Comparison of ENCODE assay signal across 6 cellular contexts in genomic region chr19:2235396-2236284, GRCh38. TPM values are rescaled to one million over a fixed set of nuclear protein-coding genes. Genes with fewer than 3 reads are reported as not detected.
DNase-seq lines count a peak whose midpoint lies in the region; ATAC-seq lines count a peak whose summit lies in the region.
"Had no signal": no experiment of that assay in that cellular context is flagged by ENCODE, and none has a peak within 500 bp of the region (broad histone marks: within the 10 kb centered on the region; RNA-seq: fewer than 3 reads in every experiment).

No MANE protein-coding gene starts in this region.

- H3K4me3 ChIP-seq in mesodermal cell (ENCODE audit: extremely low read depth, insufficient read depth, low read length, poor library complexity, severe bottlenecking): peak overlapping the region; percentile 99

- H3K36me3 Mint-ChIP-seq in activated naive CD4-positive, alpha-beta T cell treated with anti-CD3 and anti-CD28 coated beads, Interleukin-2, amount 50 U/mL, for 72 hours: peaks cover 42% of the 10 kb centered on the region in 2 donors

- peaks cover 53% of the 10 kb centered on the region for H3K36me3 ChIP-seq in mesodermal cell (ENCODE audit: control insufficient read depth, insufficient read depth, low read length)

- H3K4me1 ChIP-seq in mesodermal cell (ENCODE audit: control insufficient read depth, insufficient read depth, low read length, poor library complexity, severe bottlenecking): peaks cover 26% of the 10 kb centered on the region

- DNase-seq in HT-29 (ENCODE audit: low spot score) (peak; percentile 54), globus pallidus (ENCODE audit: low spot score) (no peak)
- DNase-seq in activated naive CD4-positive, alpha-beta T cell treated with anti-CD3 and anti-CD28 coated beads, Interleukin-2, amount 50 U/mL, for 72 hours (ENCODE audit: low spot score in 2 of 2): no peak

- H3K9me3 ChIP-seq in mesodermal cell (ENCODE audit: control insufficient read depth, low read length): no peaks in the 10 kb centered on the region

- ATAC-seq in GM19397 (IDR thresholded peaks at IDR 0.05; ENCODE audit: unreplicated experiment): peak; percentile 13
- ATAC-seq in activated naive CD4-positive, alpha-beta T cell treated with anti-CD3 and anti-CD28 coated beads, Interleukin-2, amount 50 U/mL, for 72 hours: peak; percentile 12 to 19

- WGBS in mesodermal cell (ENCODE audit: insufficient coverage in 2 of 2), 2 experiments: 1% methylated on average over 41 to 52 of the region's 73 CpGs

- peak overlapping the region; percentile 92 to 100 for H3K27ac Mint-ChIP-seq in activated naive CD4-positive, alpha-beta T cell treated with anti-CD3 and anti-CD28 coated beads, Interleukin-2, amount 50 U/mL, for 72 hours

- no peaks in the 10 kb centered on the region for H3K9me3 Mint-ChIP-seq in activated naive CD4-positive, alpha-beta T cell treated with anti-CD3 and anti-CD28 coated beads, Interleukin-2, amount 50 U/mL, for 72 hours

- H3K27ac ChIP-seq in mesodermal cell (ENCODE audit: low read depth, low read length, severe bottlenecking): peak overlapping the region; percentile 98

RNA-seq across cellular contexts. Expression of gene PLEKHJ1, which starts 0.5 kb away (rescaled TPM):
- 295 and 307 TPM in 2 replicates for total RNA-seq in HT-29 (2014; rRNA removed; shearing (Covaris generic))
- total RNA-seq in activated naive CD4-positive, alpha-beta T cell treated with anti-CD3 and anti-CD28 coated beads, Interleukin-2, amount 50 U/mL, for 72 hours: 10 to 100 TPM; 41.9 to 69.9 TPM
- 74.4 TPM for polyA plus RNA-seq in mesodermal cell (2013, experiment 1 of 2)
- polyA plus RNA-seq in mesodermal cell (2013, experiment 2 of 2): 68.4 TPM

RNA-seq across cellular contexts. Expression of gene SF3A2, which starts 1.0 kb away (rescaled TPM):
- total RNA-seq in HT-29 (2014; rRNA removed; shearing (Covaris generic)): 80.5 and 102 TPM in 2 replicates
- total RNA-seq in activated naive CD4-positive, alpha-beta T cell treated with anti-CD3 and anti-CD28 coated beads, Interleukin-2, amount 50 U/mL, for 72 hours: 100 to 1,000 TPM; 145 to 154 TPM
- 115 TPM for polyA plus RNA-seq in mesodermal cell (2013, experiment 1 of 2)
- polyA plus RNA-seq in mesodermal cell (2013, experiment 2 of 2): 92.3 TPM

RNA-seq across cellular contexts. Expression of gene AMH, which starts 13.5 kb away (rescaled TPM):
- total RNA-seq in HT-29 (2014; rRNA removed; shearing (Covaris generic)): 17.3 and 19.9 TPM in 2 replicates
- total RNA-seq in activated naive CD4-positive, alpha-beta T cell treated with anti-CD3 and anti-CD28 coated beads, Interleukin-2, amount 50 U/mL, for 72 hours: 1 to 10 TPM; 1.9 to 2.9 TPM
- polyA plus RNA-seq in mesodermal cell (2013, experiment 1 of 2): 3.2 TPM
- polyA plus RNA-seq in mesodermal cell (2013, experiment 2 of 2): 1.8 TPM

RNA-seq across cellular contexts. Expression of gene JSRP1, which starts 20.6 kb away (rescaled TPM):
- 0.34 and 0.38 TPM in 2 replicates for total RNA-seq in HT-29 (2014; rRNA removed; shearing (Covaris generic))
- total RNA-seq in activated naive CD4-positive, alpha-beta T cell treated with anti-CD3 and anti-CD28 coated beads, Interleukin-2, amount 50 U/mL, for 72 hours: under 1 TPM; 0.39 to 0.56 TPM
- polyA plus RNA-seq in mesodermal cell (2013, experiment 1 of 2): not detected
- not detected for polyA plus RNA-seq in mesodermal cell (2013, experiment 2 of 2)

RNA-seq across cellular contexts. Expression of gene PEAK3, which starts 46.3 kb away (rescaled TPM):
- not detected in 2 replicates for total RNA-seq in HT-29 (2014; rRNA removed; shearing (Covaris generic))
- total RNA-seq in activated naive CD4-positive, alpha-beta T cell treated with anti-CD3 and anti-CD28 coated beads, Interleukin-2, amount 50 U/mL, for 72 hours: not detected
- not detected for polyA plus RNA-seq in mesodermal cell (2013, experiment 1 of 2)
- not detected for polyA plus RNA-seq in mesodermal cell (2013, experiment 2 of 2)
- total RNA-seq: pulmonary artery endothelial cell had no signal
